8 cellular contexts compared by ENCODE assay signal in the genomic region with DNA sequence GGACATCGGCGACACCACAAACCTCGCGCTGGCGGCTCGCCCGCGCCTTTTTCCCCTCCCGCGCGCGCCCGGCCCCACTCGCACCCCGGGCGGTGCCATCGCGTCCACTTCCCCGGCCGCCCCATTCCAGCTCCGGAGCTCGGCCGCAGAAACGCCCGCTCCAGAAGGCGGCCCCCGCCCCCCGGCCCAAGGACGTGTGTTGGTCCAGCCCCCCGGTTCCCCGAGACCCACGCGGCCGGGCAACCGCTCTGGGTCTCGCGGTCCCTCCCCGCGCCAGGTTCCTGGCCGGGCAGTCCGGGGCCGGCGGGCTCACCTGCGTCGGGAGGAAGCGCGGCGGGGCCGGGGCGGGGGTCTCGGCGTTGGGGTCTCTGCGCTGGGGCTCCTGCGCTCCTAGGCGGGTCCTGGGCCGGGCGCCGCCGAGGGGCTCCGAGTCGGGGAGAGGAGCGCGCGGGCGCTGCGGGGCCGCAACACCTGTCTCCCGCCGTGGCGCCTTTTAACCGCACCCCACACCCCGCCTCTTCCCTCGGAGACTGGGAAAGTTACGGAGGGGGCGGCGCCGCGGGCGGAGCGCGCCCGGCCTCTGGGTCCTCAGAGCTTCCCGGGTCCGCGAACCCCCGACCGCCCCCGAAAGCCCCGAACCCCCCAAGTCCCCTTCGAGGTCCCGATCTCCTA. TPM values are rescaled to one million over a fixed set of nuclear protein-coding genes. Genes with fewer than 3 reads are reported as not detected.
DNase-seq lines count a peak whose midpoint lies in the region; ATAC-seq and TF ChIP-seq lines count a peak whose summit lies in the region.

TSS of gene GJB2 (minus strand) at position 469 of the 672 bp plus-strand sequence. CDS start 3,357 bp downstream, outside the sequence.

- peak; percentile 42 to 63 for ATAC-seq in left cardiac atrium
- ATAC-seq in GM19035 (IDR thresholded peaks at IDR 0.05; ENCODE audit: unreplicated experiment), result no peak
- ATAC-seq in GM21529 (IDR thresholded peaks at IDR 0.05; ENCODE audit: unreplicated experiment), result no peak
- no peak for ATAC-seq in HG02938 (IDR thresholded peaks at IDR 0.05; ENCODE audit: unreplicated experiment)

- no peaks in the 10 kb centered on the region for H3K4me1 ChIP-seq in H9 (ENCODE audit: insufficient read depth, low read length)
- H3K4me1 ChIP-seq in sigmoid colon, result peaks cover 0 to 24% (median 24%) of the 10 kb centered on the region in 4 donors

- DNase-seq in H9 (no peak), left cardiac atrium (no peak), sigmoid colon (no peak), GM10266 (ENCODE audit: extremely low spot score) (no peak)

- no peak within 1 kb of the TSS for H2BK12ac ChIP-seq in H9 (ENCODE audit: insufficient read length, low read depth, low read length)

- H2BK20ac ChIP-seq in H9 (ENCODE audit: low read depth, low read length, poor library complexity, severe bottlenecking), result no peak within 1 kb of the TSS

- peak within 1 kb of the TSS; percentile 55 for H3K4me2 ChIP-seq in H9 (ENCODE audit: insufficient read depth, insufficient read length, low read length)

- H3T11ph ChIP-seq in H9 (ENCODE audit: low read length), result no peak within 1 kb of the TSS

- no peak for TF ChIP-seq POLR2A in sigmoid colon (IDR thresholded peaks at IDR 0.05)

- intact Hi-C loops in left cardiac atrium (cut with DNase I) (loop anchor here in 1 of 2 donors (10.0 kb wide), 1 partner anchor 732 kb away; no protein-coding TSS in a partner anchor), sigmoid colon (cut with DNase I) (loop anchor here (10.0 kb wide), 1 partner anchor 292 kb away; no protein-coding TSS in a partner anchor)

- no peaks in the 10 kb centered on the region for H3K36me3 Mint-ChIP-seq in H9 (ENCODE audit: insufficient read depth in 1 of 3, low read depth in 3 of 3)

- H3K23me2 ChIP-seq in H9 (ENCODE audit: insufficient read length, low read depth, low read length, poor library complexity, severe bottlenecking), result peaks cover 18% of the 10 kb centered on the region

- H2BK15ac ChIP-seq in H9 (ENCODE audit: low read depth, low read length), result no peak within 1 kb of the TSS

- H3K27ac Mint-ChIP-seq in H9, result no peak within 1 kb of the TSS

- H2BK120ac ChIP-seq in H9 (ENCODE audit: low read depth, low read length, poor library complexity, severe bottlenecking), result no peak within 1 kb of the TSS

- H4K91ac ChIP-seq in H9 (ENCODE audit: insufficient read length, low read depth, low read length), result no peak within 1 kb of the TSS

- no peak within 1 kb of the TSS for H4K8ac ChIP-seq in H9 (replicated peaks; ENCODE audit: insufficient read length, low read depth, low read length)

- H3K79me2 ChIP-seq in H9 (ENCODE audit: insufficient read depth, low read length), result no peaks in the 10 kb centered on the region

- no peaks in the 10 kb centered on the region for H3K9me3 ChIP-seq in H9 (ENCODE audit: control insufficient read depth, low read depth, low read length)
- no peaks in the 10 kb centered on the region for H3K9me3 ChIP-seq in sigmoid colon

- H3K4me3 ChIP-seq in WI38 (ENCODE audit: low read depth, low read length) (peak within 1 kb of the TSS; percentile 38), sigmoid colon (peak within 1 kb of the TSS; percentile 13 to 54 (median 44))

- H3K9ac ChIP-seq in H9 (ENCODE audit: extremely low read depth, insufficient read length, low read length), result no peak within 1 kb of the TSS

- peaks cover 2% of the 10 kb centered on the region for H4K20me1 ChIP-seq in H9 (ENCODE audit: control insufficient read depth, insufficient read depth, insufficient read length)

- no peak within 1 kb of the TSS for H3K27ac ChIP-seq in H9 (ENCODE audit: insufficient read length, low read depth, low read length)
- H3K27ac ChIP-seq in sigmoid colon, result no peak within 1 kb of the TSS

- peaks cover 11 to 25% of the 10 kb centered on the region in 2 experiments for H3K4me1 Mint-ChIP-seq in H9

- H2AK5ac ChIP-seq in H9 (ENCODE audit: insufficient read length, low read length), result no peak within 1 kb of the TSS

- no peak within 1 kb of the TSS for H3K56ac ChIP-seq in H9 (ENCODE audit: insufficient read length, low read depth, low read length)

- H2AFZ ChIP-seq in H9 (ENCODE audit: low read length), result no peak within 1 kb of the TSS

- H3K4ac ChIP-seq in H9 (ENCODE audit: low read depth, low read length), result no peak within 1 kb of the TSS

- H3K9me3 Mint-ChIP-seq in H9, result 0 out of 5 replicates have a peak, but pooled peaks cover 0 to 2% of the 10 kb centered on the region in 2 experiments

- no peak within 1 kb of the TSS; the same call in 1 of the 2 replicates for H3K14ac ChIP-seq in H9 (ENCODE audit: insufficient read depth, low read length)

- H3K18ac ChIP-seq in H9 (ENCODE audit: insufficient read length, low read depth, low read length), result no peak within 1 kb of the TSS

- peaks cover 95% of the 10 kb centered on the region for H3K27me3 Mint-ChIP-seq in H9 (ENCODE audit: low read depth)

- H3K79me1 ChIP-seq in H9 (ENCODE audit: insufficient read depth, low read depth, low read length, poor library complexity, severe bottlenecking), result no peaks in the 10 kb centered on the region

- peak within 1 kb of the TSS; percentile 58 to 77 for H3K4me3 Mint-ChIP-seq in H9

- H3K27me3 ChIP-seq in H9 (ENCODE audit: insufficient read depth, low read length), result peaks cover 51% of the 10 kb centered on the region
- H3K27me3 ChIP-seq in sigmoid colon, result peaks cover 40 to 74% (median 51%) of the 10 kb centered on the region in 3 donors

- H2BK5ac ChIP-seq in H9 (ENCODE audit: insufficient read length, low read length), result no peak within 1 kb of the TSS

- no peaks in the 10 kb centered on the region for H3K36me3 ChIP-seq in sigmoid colon

- TF ChIP-seq EP300 in sigmoid colon (IDR thresholded peaks at IDR 0.05), result no peak

- WGBS in H9 (ENCODE audit: extremely low coverage, insufficient read length, low lambda C conversion rate), result no CpG with 5 or more reads among the region's 91 CpGs
- 1% methylated on average over 91 of the region's 91 CpGs for WGBS in sigmoid colon, 2 donors

- H3K23ac ChIP-seq in H9 (ENCODE audit: insufficient read length, low read depth, low read length), result no peak within 1 kb of the TSS

- H4K5ac ChIP-seq in H9 (ENCODE audit: insufficient read length, low read depth, low read length), result no peak within 1 kb of the TSS

- TF ChIP-seq CTCF in H9 (conservative IDR thresholded peaks at IDR 0.05) (no peak), WI38 (IDR thresholded peaks at IDR 0.05; ENCODE audit: low read depth, low read length) (no peak), sigmoid colon (IDR thresholded peaks at IDR 0.05) (no peak), GM10266 (IDR thresholded peaks at IDR 0.05; ENCODE audit: control insufficient read depth, insufficient read depth, low read depth, missing control alignments) (no peak)

RNA-seq across cellular contexts. Expression of gene GJB2, which starts in this region (rescaled TPM):
- total RNA-seq in H9 (2021) (0.28 and 0.59 TPM in 2 replicates), left cardiac atrium (under 1 TPM in 1 of 2 donors, not detected in 1; 0.27 TPM), sigmoid colon (under 1 TPM in 1 of 4 donors, not detected in 3; 0.49 TPM)
- polyA plus RNA-seq in sigmoid colon, result 10 to 100 TPM in 1 of 3 donors, 1 to 10 TPM in 2; 6.0 to 25.9 (median 8.6) TPM

Comparison
In these comparisons a context has a peak if more than half of its experiments do, and no peak if none do; other contexts are left out.
1. Peak in ATAC-seq in left cardiac atrium; RNA of the gene not detected or under 1 TPM.